1 cellular context compared by ENCODE assay signal in genomic region chr2:112584134-112584890, GRCh38.
A peak's percentile ranks its signal among the peaks of the same experiment; 100 is the strongest.
TF ChIP-seq lines count a peak whose summit lies in the region.

CHCHD5 (plus strand) TSS chr2:112584609; CDS start chr2:112584648, 39 bp downstream.

TF ChIP-seq in HepG2, 621 proteins besides CTCF, POLR2A, EP300 and RAD21 (continued from another document and continues in another):
- TF ChIP-seq ZNF276 (CRISPR knock-in tag; IDR thresholded peaks at IDR 0.05; ENCODE audit: low read depth), result peak; percentile 91; the same call in 1 of the 2 replicates
- peak; percentile 100 for TF ChIP-seq ELF4 (CRISPR knock-in tag; IDR thresholded peaks at IDR 0.05; ENCODE audit: borderline replicate concordance)
- TF ChIP-seq CEBPZ (IDR thresholded peaks at IDR 0.05; ENCODE audit: low read length), result no peak
- TF ChIP-seq UBTF (CRISPR knock-in tag; IDR thresholded peaks at IDR 0.05), result peak; percentile 79
- TF ChIP-seq ZNF383 (CRISPR knock-in tag; IDR thresholded peaks at IDR 0.05; ENCODE audit: borderline replicate concordance), result peak; percentile 28; the same call in 1 of the 2 replicates
- TF ChIP-seq STAT6 (CRISPR knock-in tag; IDR thresholded peaks at IDR 0.05; ENCODE audit: borderline replicate concordance), result peak; percentile 53; the same call in 1 of the 2 replicates
- TF ChIP-seq PBX2 (CRISPR knock-in tag; IDR thresholded peaks at IDR 0.05), result 0 out of 2 replicates have a peak, but pooled peaks have one; percentile 11
- TF ChIP-seq TFE3 (CRISPR knock-in tag; IDR thresholded peaks at IDR 0.05), result no peak; the same call in none of the 2 replicates
- TF ChIP-seq ZNF234 (CRISPR knock-in tag; conservative IDR thresholded peaks at IDR 0.05), result 0 out of 2 replicates have a peak, but pooled peaks have one; percentile 32
- 0 out of 2 replicates have a peak, but pooled peaks have one; percentile 85 for TF ChIP-seq ZNF513 (CRISPR knock-in tag; conservative IDR thresholded peaks at IDR 0.05)
- no peak for TF ChIP-seq SATB2 (CRISPR knock-in tag; IDR thresholded peaks at IDR 0.05)
- peak; percentile 22; the same call in 1 of the 2 replicates for TF ChIP-seq MIER2 (CRISPR knock-in tag; IDR thresholded peaks at IDR 0.05)
- no peak for TF ChIP-seq IRF1 (CRISPR knock-in tag; IDR thresholded peaks at IDR 0.05; ENCODE audit: low read depth)
- 0 out of 2 replicates have a peak, but pooled peaks have one; percentile 15 for TF ChIP-seq ZNF749 (CRISPR knock-in tag; IDR thresholded peaks at IDR 0.05; ENCODE audit: borderline replicate concordance)
- no peak for TF ChIP-seq TAF15 (IDR thresholded peaks at IDR 0.05; ENCODE audit: low read depth, low read length, poor library complexity, severe bottlenecking)
- TF ChIP-seq ZNF503 (CRISPR knock-in tag; IDR thresholded peaks at IDR 0.05), result peak; percentile 15; the same call in 1 of the 2 replicates
- TF ChIP-seq ZNF768 (CRISPR knock-in tag; IDR thresholded peaks at IDR 0.05), result peak; percentile 18; the same call in 1 of the 2 replicates
- no peak for TF ChIP-seq ZNF564 (CRISPR knock-in tag; IDR thresholded peaks at IDR 0.05)
- TF ChIP-seq SP4 (CRISPR knock-in tag; IDR thresholded peaks at IDR 0.05), result peak; percentile 89
- TF ChIP-seq ZNF550 (CRISPR knock-in tag; IDR thresholded peaks at IDR 0.05; ENCODE audit: borderline replicate concordance), result no peak
- TF ChIP-seq ZNF558 (CRISPR knock-in tag; IDR thresholded peaks at IDR 0.05; ENCODE audit: borderline replicate concordance), result 0 out of 2 replicates have a peak, but pooled peaks have one; percentile 68
- no peak for TF ChIP-seq NONO (IDR thresholded peaks at IDR 0.05)
- TF ChIP-seq NONO (CRISPR knock-in tag; conservative IDR thresholded peaks at IDR 0.05), result peak; percentile 65
- TF ChIP-seq ZFAT (CRISPR knock-in tag; conservative IDR thresholded peaks at IDR 0.05), result no peak
- peak; percentile 58 for TF ChIP-seq MXD4 (CRISPR knock-in tag; IDR thresholded peaks at IDR 0.05)
- no peak for TF ChIP-seq ZFP1 (CRISPR knock-in tag; IDR thresholded peaks at IDR 0.05)
- no peak for TF ChIP-seq CBX2 (IDR thresholded peaks at IDR 0.05; ENCODE audit: low read depth, low read length)
- 0 out of 2 replicates have a peak, but pooled peaks have one; percentile 66 for TF ChIP-seq CBX2 (CRISPR knock-in tag; IDR thresholded peaks at IDR 0.05; ENCODE audit: low read depth)
- no peak for TF ChIP-seq ZBTB1 (CRISPR knock-in tag; IDR thresholded peaks at IDR 0.05; ENCODE audit: borderline replicate concordance)
- no peak; the same call in 1 of the 2 replicates for TF ChIP-seq ZHX1 (CRISPR knock-in tag; IDR thresholded peaks at IDR 0.05; ENCODE audit: low read depth)
- TF ChIP-seq CHD4 (IDR thresholded peaks at IDR 0.05; ENCODE audit: borderline replicate concordance, low read length), result no peak
- TF ChIP-seq ZNF775 (CRISPR knock-in tag; IDR thresholded peaks at IDR 0.05; ENCODE audit: borderline replicate concordance), result 0 out of 2 replicates have a peak, but pooled peaks have one; percentile 75
- peak; percentile 81 for TF ChIP-seq HCFC1 (IDR thresholded peaks at IDR 0.05; ENCODE audit: low read depth, low read length)
- TF ChIP-seq SUZ12 (IDR thresholded peaks at IDR 0.05; ENCODE audit: low read depth, low read length), result no peak
- TF ChIP-seq ZSCAN29 (CRISPR knock-in tag; conservative IDR thresholded peaks at IDR 0.05), result 0 out of 2 replicates have a peak, but pooled peaks have one; percentile 27
- 0 out of 2 replicates have a peak, but pooled peaks have one; percentile 7 for TF ChIP-seq SNAI1 (CRISPR knock-in tag; IDR thresholded peaks at IDR 0.05; ENCODE audit: borderline replicate concordance)
- peak; percentile 82 for TF ChIP-seq SP2 (CRISPR knock-in tag; IDR thresholded peaks at IDR 0.05)
- no peak for TF ChIP-seq TBP (CRISPR knock-in tag; IDR thresholded peaks at IDR 0.05)
